ENCODE assay signal across 27 cellular contexts in the genomic region with DNA sequence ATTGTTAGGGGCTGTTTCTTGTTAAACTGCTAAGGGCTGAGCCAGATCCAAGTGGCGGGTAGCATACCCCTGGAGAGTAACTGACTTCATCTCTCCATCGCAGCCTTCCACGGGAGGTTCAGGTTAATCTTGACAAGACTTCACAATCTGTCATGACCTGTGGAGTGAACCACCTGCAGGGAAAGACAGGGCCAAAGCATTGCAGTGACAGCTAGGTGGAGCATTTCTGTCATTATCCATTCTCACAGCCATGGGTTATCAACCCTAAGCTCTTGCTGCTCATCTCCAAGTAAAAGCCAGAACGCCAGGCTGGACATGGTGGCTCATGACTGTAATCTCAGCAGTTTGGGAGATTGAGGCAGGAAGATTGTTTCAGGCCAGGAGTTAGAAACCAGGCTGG. TPM values are rescaled to one million over a fixed set of nuclear protein-coding genes. Genes with fewer than 3 reads are reported as not detected.
DNase-seq lines count a peak whose midpoint lies in the region; ATAC-seq, FAIRE-seq and TF ChIP-seq lines count a peak whose summit lies in the region.
"Had no signal": no experiment of that assay in that cellular context is flagged by ENCODE, and none has a peak within 500 bp of the region (broad histone marks: within the 10 kb centered on the region; RNA-seq: fewer than 3 reads in every experiment).

No MANE protein-coding gene starts in this region.

- no peak for DNase-seq in A549 (ENCODE audit: low read depth in 1 of 2, low spot score in 1 of 2)
- DNase-seq in HCT116 (ENCODE audit: low read depth, low spot score), result no peak
- no peak for DNase-seq in Panc1 (ENCODE audit: low read depth, low spot score)
- no peak for DNase-seq in epithelial cell of esophagus (ENCODE audit: low read depth)
- no peak for DNase-seq in DMS79 (lab: John Stamatoyannopoulos, UW)
- DNase-seq in SHP77 treated with DMSO at 0.1 percent for 48 hours (lab: John Stamatoyannopoulos, UW), result no peak
- DNase-seq in GM13976 (ENCODE audit: low spot score), result no peak
- DNase-seq: 8988T; AML-193; C1 segment of cervical spinal cord; Calu3; CD8-positive, alpha-beta memory T cell; DMS153; GDM1; GM23248; KBM-7; NCI-H1105; NCI-H146; NCI-H2029; NCI-H2171; NCI-H345; NCI-H524; PC-3; RPMI8226; SHP77; SK-N-SH had no signal

- no peak for TF ChIP-seq EP300 in A549 (IDR thresholded peaks at IDR 0.05)

- H3K4me1 ChIP-seq in A549 (0 out of 3 replicates have a peak, but pooled peaks cover 5% of the 10 kb centered on the region), HCT116 (ENCODE audit: control insufficient read depth in 1 of 2, insufficient read depth in 2 of 2, low read length in 2 of 2) (no peaks in the 10 kb centered on the region), Panc1 (ENCODE audit: control insufficient read depth, insufficient read depth, low read length) (no peaks in the 10 kb centered on the region)

- H3K27me3 ChIP-seq in HCT116 (ENCODE audit: insufficient read depth, low read length) (no peaks in the 10 kb centered on the region), Panc1 (ENCODE audit: control insufficient read depth, insufficient read depth, low read length) (no peaks in the 10 kb centered on the region)

- RAD21 ChIA-PET in HCT116 (lab: Charles Lee; ENCODE audit: low non-redundant PET in 1 of 2, low total read pairs in 2 of 2, uncharacterized antibody in 2 of 2, unreplicated experiment in 2 of 2), result no interaction called here

- no peak overlapping the region for H3K9ac ChIP-seq in HCT116 (ENCODE audit: low read length)
- H3K9ac ChIP-seq: GM23248, SK-N-SH had no signal

- no peaks in the 10 kb centered on the region for H3K79me2 ChIP-seq in HCT116 (ENCODE audit: insufficient read depth, low read length)

- TF ChIP-seq CTCF in A549 (IDR thresholded peaks at IDR 0.05), result no peak
- TF ChIP-seq CTCF in HCT116 (IDR thresholded peaks at IDR 0.05 in 2 of 3, conservative IDR thresholded peaks at IDR 0.05 in 1 of 3; ENCODE audit: borderline replicate concordance in 1 of 3, insufficient read depth in 1 of 3, low read depth in 2 of 3, low read length in 2 of 3), result 0 out of 6 replicates have a peak, but pooled peaks of 2 of the 3 experiments have one; percentile 15 to 16
- TF ChIP-seq CTCF in Panc1 (IDR thresholded peaks at IDR 0.05), result peak; percentile 34
- TF ChIP-seq CTCF in epithelial cell of esophagus (IDR thresholded peaks at IDR 0.05; ENCODE audit: insufficient read depth, low read depth, low read length, missing control alignments), result peak; percentile 9
- TF ChIP-seq CTCF in GM13976 (IDR thresholded peaks at IDR 0.05; ENCODE audit: borderline replicate concordance, control extremely low read depth, extremely low read depth, insufficient read depth, missing control alignments), result no peak

- no peaks in the 10 kb centered on the region for H4K20me1 ChIP-seq in HCT116 (ENCODE audit: insufficient read depth)

- H3K9me3 ChIP-seq in A549 (no peaks in the 10 kb centered on the region), HCT116 (ENCODE audit: control insufficient read depth in 1 of 2, insufficient read depth in 1 of 2, low read depth in 1 of 2, low read length in 2 of 2) (no peaks in the 10 kb centered on the region), Panc1 (ENCODE audit: control insufficient read depth, insufficient read depth, low read depth, low read length) (no peaks in the 10 kb centered on the region)
- H3K9me3 ChIP-seq: SK-N-SH had no signal

- CTCF ChIA-PET in A549 (lab: Yijun Ruan, JAX), result interaction anchor here (0.7 to 1.7 kb wide), 5 partner anchors 9 to 46 kb away, joined by 3 to 7 read pairs (median 4); no protein-coding TSS in a partner anchor
- CTCF ChIA-PET in HCT116 (lab: Charles Lee), result interaction anchor here (1.6 kb wide), 1 partner anchor 11 kb away, joined by 4 read pairs; no protein-coding TSS in a partner anchor
- CTCF ChIA-PET in Panc1 (lab: Charles Lee), result no interaction called here

- POLR2A ChIA-PET in A549 (lab: Yijun Ruan, JAX), result interaction anchor here (1.0 to 3.2 kb wide), 3 partner anchors 11 to 67 kb away, joined by 4 to 14 read pairs (median 6); a partner anchor contains a TSS
- POLR2A ChIA-PET in HCT116 (lab: Charles Lee), result no interaction called here
- POLR2A ChIA-PET in Panc1 (lab: Charles Lee), result interaction anchor here (0.5 kb wide), 1 partner anchor 26 kb away, joined by 32 read pairs; no protein-coding TSS in a partner anchor

- intact Hi-C loops in HCT116 (cut with micrococcal nuclease), result no loop called here
- intact Hi-C loops in Panc1 (cut with micrococcal nuclease; ENCODE audit: unreplicated experiment), result no loop called here

- no peak overlapping the region for H2AFZ ChIP-seq in HCT116 (ENCODE audit: low read depth, low read length, poor library complexity, severe bottlenecking)
- H2AFZ ChIP-seq: GM23248 had no signal

- peaks cover 39 to 84% of the 10 kb centered on the region in 2 experiments; a peak in 3 of 4 replicates for H3K36me3 ChIP-seq in HCT116 (ENCODE audit: control insufficient read depth in 1 of 2, insufficient read depth in 2 of 2, low read length in 2 of 2)
- no peaks in the 10 kb centered on the region for H3K36me3 ChIP-seq in Panc1 (ENCODE audit: control insufficient read depth, insufficient read depth, low read length)

- in situ Hi-C loops in Panc1 (cut with HindIII; ENCODE audit: low pct_unique_long_range_greater_than_20kb, low sequenced_read_pairs), result no loop called here
- in situ Hi-C loops in GM13976 (cut with MboI; ENCODE audit: low sequenced_read_pairs, unreplicated experiment), result no loop called here

- no peaks in the 10 kb centered on the region for H3K9me2 ChIP-seq in HCT116 (ENCODE audit: insufficient read depth)
- H3K9me2 ChIP-seq: SK-N-SH had no signal

- H3K27ac ChIP-seq in A549 (no peak overlapping the region), HCT116 (ENCODE audit: low read depth, low read length) (no peak overlapping the region), Panc1 (ENCODE audit: low read length) (no peak overlapping the region; the same call in 1 of the 2 replicates)
- H3K27ac ChIP-seq: GM23248 had no signal

- no peak for TF ChIP-seq POLR2A in A549 (IDR thresholded peaks at IDR 0.05; ENCODE audit: low read length)
- TF ChIP-seq POLR2A in HCT116 (IDR thresholded peaks at IDR 0.05; ENCODE audit: borderline replicate concordance, extremely low read depth, insufficient read depth, insufficient read length), result no peak

- TF ChIP-seq RAD21 in A549 (conservative IDR thresholded peaks at IDR 0.05 in 1 of 2, IDR thresholded peaks at IDR 0.05 in 1 of 2), result no peak
- 0 out of 2 replicates have a peak, but pooled peaks have one; percentile 15 for TF ChIP-seq RAD21 in HCT116 (IDR thresholded peaks at IDR 0.05; ENCODE audit: low read depth)

- 94% methylated on average over 4 of the region's 4 CpGs for WGBS in A549 (ENCODE audit: missing lambda C conversion rate)

- no peak for FAIRE-seq in A549 (lab: Jason Lieb, UNC)

- H3K4me3 ChIP-seq in A549 (no peak overlapping the region), HCT116 (replicated peaks in 1 of 2; ENCODE audit: low read depth in 1 of 2, low read length in 2 of 2) (no peak overlapping the region), Panc1 (ENCODE audit: low read depth in 2 of 2, low read length in 2 of 2) (no peak overlapping the region), epithelial cell of esophagus (ENCODE audit: low read length) (no peak overlapping the region)
- H3K4me3 ChIP-seq: GM23248 had no signal

- no peak overlapping the region for H3K4me2 ChIP-seq in A549
- H3K4me2 ChIP-seq in HCT116 (ENCODE audit: low read length), result no peak overlapping the region
- H3K4me2 ChIP-seq: SK-N-SH had no signal

- BruUV-seq in HCT116 (replicated peaks; lab: Mats Ljungman, UMichigan) (no TSS peak), Panc1 (replicated peaks; lab: Mats Ljungman, UMichigan) (no TSS peak)

- peak; percentile 17 to 51; a peak in 4 of 6 replicates for ATAC-seq in A549
- peak; percentile 55; the same call in 1 of the 2 replicates for ATAC-seq in HCT116
- peak; percentile 41; the same call in 1 of the 2 replicates for ATAC-seq in Panc1
- no peak for ATAC-seq in HG02884 (IDR thresholded peaks at IDR 0.05; ENCODE audit: unreplicated experiment)
- ATAC-seq: PC-3 had no signal

TF ChIP-seq in A549, 52 proteins besides CTCF, POLR2A, EP300 and RAD21 (continues in another document):
- TF ChIP-seq TFCP2L1 (CRISPR knock-in tag; IDR thresholded peaks at IDR 0.05) (no peak), NPAS2 (CRISPR knock-in tag; IDR thresholded peaks at IDR 0.05; ENCODE audit: borderline replicate concordance) (no peak), HOXB5 (CRISPR knock-in tag; IDR thresholded peaks at IDR 0.05) (no peak)
- TF ChIP-seq, protein P1, sequence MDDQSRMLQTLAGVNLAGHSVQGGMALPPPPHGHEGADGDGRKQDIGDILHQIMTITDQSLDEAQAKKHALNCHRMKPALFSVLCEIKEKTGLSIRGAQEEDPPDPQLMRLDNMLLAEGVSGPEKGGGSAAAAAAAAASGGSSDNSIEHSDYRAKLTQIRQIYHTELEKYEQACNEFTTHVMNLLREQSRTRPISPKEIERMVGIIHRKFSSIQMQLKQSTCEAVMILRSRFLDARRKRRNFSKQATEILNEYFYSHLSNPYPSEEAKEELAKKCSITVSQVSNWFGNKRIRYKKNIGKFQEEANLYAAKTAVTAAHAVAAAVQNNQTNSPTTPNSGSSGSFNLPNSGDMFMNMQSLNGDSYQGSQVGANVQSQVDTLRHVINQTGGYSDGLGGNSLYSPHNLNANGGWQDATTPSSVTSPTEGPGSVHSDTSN (IDR thresholded peaks at IDR 0.05), result no peak

TF ChIP-seq in HCT116, 20 proteins besides CTCF, POLR2A, EP300 and RAD21 (continues in another document):
- no peak for TF ChIP-seq CBX3 (IDR thresholded peaks at IDR 0.05; ENCODE audit: low read depth)

RNA-seq across cellular contexts. Expression of a gene that starts 17.2 kb away (rescaled TPM):
- polyA plus RNA-seq in A549 (2011; rRNA removed), result 369 and 431 TPM in 2 replicates
- polyA plus RNA-seq in A549 (2012; cell fraction: cytosol; rRNA removed), result 170 and 173 TPM in 2 replicates
- polyA plus RNA-seq in A549 (2012; cell fraction: nucleus; rRNA removed), result 487 and 726 TPM in 2 replicates
- polyA plus RNA-seq in A549 (2017; fragmentation: RNase III; extraction: RNeasy Plus Mini Kit Qiagen cat#74134 plus additional on column Dnase treatment), result 164 to 192 TPM (median 173 TPM) in 3 replicates
- 358 and 400 TPM in 2 replicates for polyA minus RNA-seq in A549 (2011; rRNA and poly(A)+ RNA removed)
- total RNA-seq in HCT116 (2021; ENCODE audit: unreplicated experiment), result 88.2 TPM
- polyA plus RNA-seq in HCT116 (2012), result 8.1 and 12.2 TPM in 2 replicates
- 6.5 TPM for total RNA-seq in Panc1 (2021; ENCODE audit: unreplicated experiment)
- polyA plus RNA-seq in Panc1 (2012; ENCODE audit: insufficient read length), result 1.1 TPM

Comparison
In these comparisons a context has a peak if more than half of its experiments do, and no peak if none do; other contexts are left out.
1. CTCF ChIP-seq: peak in HCT116 (2 of 3), Panc1 (single experiment) and epithelial cell of esophagus (single experiment); none in A549 (single experiment) and GM13976 (single experiment).
2. RNA of a gene that starts 17.2 kb away (total RNA-seq): 88.2 TPM in HCT116 (single experiment); 6.5 TPM in Panc1 (single experiment); every median in the first group is over 10 times any median in the second.